In genomic region chr10:103918053-103918846, GRCh38 we compare ENCODE assay signal across 8 cellular contexts. TPM values are rescaled to one million over a fixed set of nuclear protein-coding genes. Genes with fewer than 3 reads are reported as not detected.
A peak's percentile ranks its signal among the peaks of the same experiment; 100 is the strongest.
DNase-seq lines count a peak whose midpoint lies in the region; ATAC-seq and TF ChIP-seq lines count a peak whose summit lies in the region.

TSS of gene STN1 (minus strand) at chr10:103918184. CDS start at chr10:103917594, 590 bp downstream.

- no peaks in the 10 kb centered on the region for H3K27me3 ChIP-seq in WERI-Rb-1 (ENCODE audit: insufficient read depth, low read depth, severe bottlenecking)
- H3K27me3 ChIP-seq in mammary epithelial cell (ENCODE audit: insufficient read depth, low read length), result no peaks in the 10 kb centered on the region
- no peaks in the 10 kb centered on the region for H3K27me3 ChIP-seq in smooth muscle cell (ENCODE audit: low read depth)

- DNase-seq in ACHN, result peak; percentile 97
- DNase-seq in NCI-H2196 treated with DMSO at 0.1 percent for 48 hours (lab: John Stamatoyannopoulos, UW; ENCODE audit: unreplicated experiment), result peak; percentile 88
- peak; percentile 95 for DNase-seq in WERI-Rb-1
- DNase-seq in mammary epithelial cell, result peak; percentile 92
- peak; percentile 99 for DNase-seq in iPS-NIHi11 (ENCODE audit: low spot score)
- peak; percentile 95 for DNase-seq in smooth muscle cell (lab: John Stamatoyannopoulos, UW; ENCODE audit: unreplicated experiment)

- BruUV-seq in mammary epithelial cell (replicated peaks; lab: Mats Ljungman, UMichigan), result TSS peak; percentile 15

- no peak for TF ChIP-seq CTCF in WERI-Rb-1 (IDR thresholded peaks at IDR 0.05; ENCODE audit: low read depth, low read length)
- no peak for TF ChIP-seq CTCF in mammary epithelial cell (conservative IDR thresholded peaks at IDR 0.05 in 1 of 2, IDR thresholded peaks at IDR 0.05 in 1 of 2; ENCODE audit: extremely low read depth in 1 of 2, insufficient read depth in 1 of 2, low read depth in 1 of 2, low read length in 2 of 2)
- peak; percentile 13 for TF ChIP-seq CTCF in smooth muscle cell (IDR thresholded peaks at IDR 0.05; ENCODE audit: borderline replicate concordance, insufficient read depth, poor library complexity, severe bottlenecking)

- H3K4me1 ChIP-seq in mammary epithelial cell (ENCODE audit: insufficient read depth, low read length), result peaks cover 31% of the 10 kb centered on the region
- H3K4me1 ChIP-seq in smooth muscle cell (ENCODE audit: low read depth), result peaks cover 11% of the 10 kb centered on the region

- CTCF ChIA-PET in mammary epithelial cell (lab: Charles Lee; ENCODE audit: low non-redundant PET), result no interaction called here

- H3K9me3 ChIP-seq in WERI-Rb-1 (ENCODE audit: severe bottlenecking), result peaks cover 7% of the 10 kb centered on the region
- peaks cover 11% of the 10 kb centered on the region for H3K9me3 ChIP-seq in mammary epithelial cell (replicated peaks; ENCODE audit: insufficient read depth, low read length)
- H3K9me3 ChIP-seq in smooth muscle cell (replicated peaks; ENCODE audit: low read depth), result no peaks in the 10 kb centered on the region

- H3K4me3 ChIP-seq in WERI-Rb-1 (ENCODE audit: low read depth, low read length) (peak within 1 kb of the TSS; percentile 90), mammary epithelial cell (replicated peaks in 1 of 3; ENCODE audit: insufficient read depth in 1 of 3, low read depth in 2 of 3, low read length in 3 of 3) (peak within 1 kb of the TSS; percentile 63 to 67 (median 64)), smooth muscle cell (peak within 1 kb of the TSS; percentile 60)

- H3K27ac ChIP-seq in WERI-Rb-1, result peak within 1 kb of the TSS; percentile 82
- H3K27ac ChIP-seq in mammary epithelial cell (ENCODE audit: insufficient read depth, low read depth, low read length), result peak within 1 kb of the TSS; percentile 83
- H3K27ac ChIP-seq in smooth muscle cell (ENCODE audit: low read depth), result peak within 1 kb of the TSS; percentile 74

- in situ Hi-C loops in ACHN (cut with HindIII; ENCODE audit: low pct_ligation_motif_present, low pct_unique_long_range_greater_than_20kb, low sequenced_read_pairs) (no loop called here), mammary epithelial cell (cut with MboI; ENCODE audit: low sequenced_read_pairs in 2 of 2) (loop anchor here in 1 of 2 donors (10.0 kb wide), 1 partner anchor 47 kb away; the partner anchor contains the start of gene SLK)

- WGBS in mammary epithelial cell (ENCODE audit: low coverage, missing lambda C conversion rate), result 0% methylated on average over 11 of the region's 53 CpGs
- 2% methylated on average over 31 of the region's 53 CpGs for WGBS in smooth muscle cell (ENCODE audit: low lambda C conversion rate)

- H3K79me2 ChIP-seq in mammary epithelial cell (ENCODE audit: insufficient read depth, low read length) (peaks cover 37% of the 10 kb centered on the region), smooth muscle cell (ENCODE audit: low read depth) (peaks cover 9% of the 10 kb centered on the region)

- H3K36me3 ChIP-seq in WERI-Rb-1 (no peaks in the 10 kb centered on the region; the same call in 1 of the 2 replicates), mammary epithelial cell (ENCODE audit: insufficient read depth, low read length) (peaks cover 3% of the 10 kb centered on the region), smooth muscle cell (ENCODE audit: low read depth) (no peaks in the 10 kb centered on the region)

- H2AFZ ChIP-seq in mammary epithelial cell (ENCODE audit: low read depth, low read length), result peak within 1 kb of the TSS; percentile 88
- peak within 1 kb of the TSS; percentile 66 for H2AFZ ChIP-seq in smooth muscle cell (ENCODE audit: low read depth)

- H3K4me2 ChIP-seq in mammary epithelial cell (ENCODE audit: insufficient read depth, low read depth, low read length) (peak within 1 kb of the TSS; percentile 98), smooth muscle cell (peak within 1 kb of the TSS; percentile 82)

- H3F3A ChIP-seq in smooth muscle cell (ENCODE audit: low read depth), result no peaks in the 10 kb centered on the region

- dilution Hi-C loops in mammary epithelial cell (cut with HindIII; ENCODE audit: low sequenced_read_pairs), result no loop called here

- H4K20me1 ChIP-seq in mammary epithelial cell (ENCODE audit: insufficient read depth, low read length), result no peaks in the 10 kb centered on the region
- H4K20me1 ChIP-seq in smooth muscle cell (ENCODE audit: low read depth), result no peaks in the 10 kb centered on the region

- H3K9ac ChIP-seq in mammary epithelial cell (ENCODE audit: insufficient read depth, low read length), result peak within 1 kb of the TSS; percentile 72
- H3K9ac ChIP-seq in smooth muscle cell (ENCODE audit: low read depth), result peak within 1 kb of the TSS; percentile 42

- peak; percentile 71 for ATAC-seq in GM18870 (IDR thresholded peaks at IDR 0.05; ENCODE audit: unreplicated experiment)
- peak; percentile 90 for ATAC-seq in HG03135 (IDR thresholded peaks at IDR 0.05; ENCODE audit: unreplicated experiment)

- intact Hi-C loops in mammary epithelial cell (cut with micrococcal nuclease), result loop anchor here (1.0 kb wide), 2 partner anchors 30 to 49 kb away; partner anchors contain the start of gene SLK

RNA-seq across cellular contexts. Expression of gene STN1, which starts in this region (rescaled TPM):
- total RNA-seq in mammary epithelial cell (10 to 100 TPM; 42.6 to 65.0 TPM), smooth muscle cell (34.9 and 37.9 TPM in 2 replicates)
- polyA plus RNA-seq in mammary epithelial cell (50.1 TPM), smooth muscle cell (38.6 and 47.8 TPM in 2 replicates)
- 25.7 TPM for polyA minus RNA-seq in mammary epithelial cell

Comparison
In these comparisons a context has a peak if more than half of its experiments do, and no peak if none do; other contexts are left out.
1. Peak in every context shown above with its lines: DNase-seq, ATAC-seq, H3K4me3 ChIP-seq and H3K27ac ChIP-seq.